8 cellular contexts compared by ENCODE assay signal in the genomic region with DNA sequence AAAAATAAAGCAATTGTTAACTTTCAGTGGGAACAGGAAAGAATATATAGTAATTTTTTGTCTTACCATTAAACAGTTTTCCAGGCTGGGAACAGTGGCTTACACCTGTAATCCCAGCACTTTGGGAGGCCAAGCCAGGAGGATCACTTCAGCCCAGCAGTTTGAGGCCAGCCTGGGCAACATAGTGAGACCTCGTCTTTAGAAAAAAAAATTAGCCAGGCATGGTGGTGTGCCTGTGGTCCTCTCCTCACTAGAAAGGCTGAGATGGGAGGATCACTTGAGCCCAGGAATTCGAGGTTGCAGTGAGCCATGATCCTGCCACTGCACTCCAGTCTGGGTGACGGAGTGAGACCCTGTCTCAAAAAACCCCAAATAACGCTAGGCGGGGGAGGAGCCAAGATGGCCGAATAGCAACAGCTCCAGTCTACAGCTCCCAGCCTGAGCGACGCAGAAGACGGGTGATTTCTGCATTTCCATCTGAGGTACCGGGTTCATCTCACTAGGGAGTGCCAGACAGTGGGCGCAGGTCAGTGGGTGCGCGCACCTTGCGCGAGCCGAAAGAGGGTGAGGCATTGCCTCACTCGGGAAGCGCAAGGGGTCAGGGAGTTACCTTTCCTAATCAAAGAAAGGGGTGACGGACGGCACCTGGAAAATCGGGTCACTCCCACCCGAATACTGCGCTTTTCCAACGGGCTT. TPM values are rescaled to one million over a fixed set of nuclear protein-coding genes. Genes with fewer than 3 reads are reported as not detected.
DNase-seq lines count a peak whose midpoint lies in the region; TF ChIP-seq lines count a peak whose summit lies in the region.
"Not testable (repeated sequence)": the region's sequence is repeated elsewhere in the genome, so short reads cannot be mapped to it uniquely, and the experiment has no call there.

No MANE protein-coding gene starts in this region.

- DNase-seq in CD8-positive, alpha-beta memory T cell = peak in 1 of 5 donors; percentile 4
- DNase-seq in RWPE1 (ENCODE audit: low spot score); type B pancreatic cell (ENCODE audit: extremely low spot score, unreplicated experiment): not testable (repeated sequence)

- H3K27ac Mint-ChIP-seq in CD8-positive, alpha-beta memory T cell = peak overlapping the region; percentile 54 to 89 (median 82)
- H3K27ac Mint-ChIP-seq in activated naive CD8-positive, alpha-beta T cell; type B pancreatic cell: not testable (repeated sequence)
- H3K27ac Mint-ChIP-seq in nephron = peak overlapping the region in 1 of 3 experiments; percentile 33

- H3K4me3 ChIP-seq in CD8-positive, alpha-beta memory T cell (ENCODE audit: low read length) = not testable (repeated sequence)
- H3K4me3 ChIP-seq in HUES64 (ENCODE audit: low read length) (peak overlapping the region; percentile 42), esophagus (ENCODE audit: low read depth in 1 of 2, low read length in 2 of 2) (peak overlapping the region; percentile 22 to 24), iPS-18c (ENCODE audit: insufficient read depth, low read depth, low read length) (peak overlapping the region; percentile 34)

- not testable (repeated sequence) for TF ChIP-seq CTCF in RWPE1 (conservative IDR thresholded peaks at IDR 0.05; ENCODE audit: low read depth); nephron (IDR thresholded peaks at IDR 0.05; ENCODE audit: unreplicated experiment in 3 of 3); type B pancreatic cell (conservative IDR thresholded peaks at IDR 0.05)

- H3K27ac ChIP-seq in CD8-positive, alpha-beta memory T cell (ENCODE audit: low read depth, low read length); HUES64 (ENCODE audit: low read depth, low read length): not testable (repeated sequence)
- H3K27ac ChIP-seq in RWPE1 (peak overlapping the region; percentile 94), esophagus (ENCODE audit: low read depth in 2 of 2, low read length in 1 of 2) (peak overlapping the region in 1 of 2 donors; percentile 55)

- not testable (repeated sequence) for H3K9me3 Mint-ChIP-seq in CD8-positive, alpha-beta memory T cell; activated naive CD8-positive, alpha-beta T cell (ENCODE audit: low read depth); nephron; type B pancreatic cell

- peak overlapping the region; percentile 63 for H3K9ac ChIP-seq in HUES64 (ENCODE audit: low read depth, low read length)

- peaks cover 23 to 38% (median 32%) of the 10 kb centered on the region in 3 donors for H3K4me1 Mint-ChIP-seq in CD8-positive, alpha-beta memory T cell
- peaks cover 22% of the 10 kb centered on the region for H3K4me1 Mint-ChIP-seq in activated naive CD8-positive, alpha-beta T cell (ENCODE audit: low read depth)
- H3K4me1 Mint-ChIP-seq in nephron; type B pancreatic cell (ENCODE audit: unreplicated experiment): not testable (repeated sequence)

- 33% methylated on average over 24 of the region's 24 CpGs for WGBS in HUES64
- WGBS in esophagus, 2 donors = 57 to 61% methylated on average over 23 to 24 of the region's 24 CpGs

- POLR2A ChIA-PET in CD8-positive, alpha-beta memory T cell (lab: Charles Lee); RWPE1 (lab: Yijun Ruan, JAX; ENCODE audit: low non-redundant PET): not testable (repeated sequence)

- peaks cover 8 to 28% (median 14%) of the 10 kb centered on the region in 3 donors for H3K36me3 Mint-ChIP-seq in CD8-positive, alpha-beta memory T cell
- peaks cover 13% of the 10 kb centered on the region for H3K36me3 Mint-ChIP-seq in activated naive CD8-positive, alpha-beta T cell
- H3K36me3 Mint-ChIP-seq in nephron (ENCODE audit: low read depth) (peaks cover 35% of the 10 kb centered on the region), type B pancreatic cell (peaks cover 16% of the 10 kb centered on the region)

- CTCF ChIA-PET in CD8-positive, alpha-beta memory T cell (lab: Charles Lee) = interaction anchor here (0.7 kb wide), 1 partner anchor 249 kb away, joined by 3 read pairs; no protein-coding TSS in a partner anchor
- CTCF ChIA-PET in RWPE1 (lab: Yijun Ruan, JAX) = interaction anchor here (0.6 kb wide), 1 partner anchor 515 kb away, joined by 3 read pairs; no protein-coding TSS in a partner anchor

- H3K27me3 Mint-ChIP-seq in CD8-positive, alpha-beta memory T cell; activated naive CD8-positive, alpha-beta T cell; nephron (ENCODE audit: low read depth); type B pancreatic cell: not testable (repeated sequence)

- H3K4me3 Mint-ChIP-seq in CD8-positive, alpha-beta memory T cell = peak overlapping the region; percentile 51 to 76 (median 66)
- peak overlapping the region; percentile 60 for H3K4me3 Mint-ChIP-seq in activated naive CD8-positive, alpha-beta T cell
- H3K4me3 Mint-ChIP-seq in nephron (peak overlapping the region; percentile 21 to 76 (median 63)), type B pancreatic cell (peak overlapping the region; percentile 72)

- H3K27me3 ChIP-seq in CD8-positive, alpha-beta memory T cell (ENCODE audit: insufficient read depth, low read length, poor library complexity, severe bottlenecking); HUES64 (ENCODE audit: insufficient read depth, low read length); esophagus (ENCODE audit: control insufficient read depth in 1 of 2, insufficient read depth in 2 of 2, low read length in 2 of 2): not testable (repeated sequence)

- not testable (repeated sequence) for H3K36me3 ChIP-seq in CD8-positive, alpha-beta memory T cell (ENCODE audit: insufficient read depth, low read length); HUES64 (ENCODE audit: insufficient read depth, low read length); esophagus (ENCODE audit: control insufficient read depth in 2 of 2, insufficient read depth in 2 of 2, low read length in 1 of 2)

- H3K9me3 ChIP-seq in CD8-positive, alpha-beta memory T cell (ENCODE audit: low read length); HUES64 (ENCODE audit: insufficient read depth, low read depth, low read length); esophagus (ENCODE audit: control insufficient read depth in 2 of 2, insufficient read depth in 1 of 2, low read depth in 1 of 2, low read length in 1 of 2); iPS-18c (ENCODE audit: control insufficient read depth, insufficient read depth, low read length): not testable (repeated sequence)

- not testable (repeated sequence) for H3K4me1 ChIP-seq in CD8-positive, alpha-beta memory T cell (ENCODE audit: insufficient read depth, low read length); HUES64 (ENCODE audit: insufficient read depth, low read length); esophagus (ENCODE audit: control insufficient read depth in 2 of 2, insufficient read depth in 2 of 2, low read length in 1 of 2)

RNA-seq across cellular contexts. Expression of gene MRPS31, which starts 36.3 kb away (rescaled TPM):
- 10 to 100 TPM; 36.7 to 38.6 TPM for total RNA-seq in CD8-positive, alpha-beta memory T cell
- 44.2 TPM for polyA plus RNA-seq in CD8-positive, alpha-beta memory T cell
- polyA plus RNA-seq in HUES64 (2013, experiment 1 of 2) = 28.4 TPM
- polyA plus RNA-seq in HUES64 (2013, experiment 2 of 2) = 33.8 TPM
- 10 to 100 TPM; 18.6 to 33.4 TPM for polyA plus RNA-seq in esophagus
- 26.7 and 33.6 TPM in 2 replicates for total RNA-seq in type B pancreatic cell (ENCODE audit: low replicate concordance)

RNA-seq across cellular contexts. Expression of gene SLC25A15, which starts 54.7 kb away (rescaled TPM):
- 10 to 100 TPM; 23.9 to 24.3 TPM for total RNA-seq in CD8-positive, alpha-beta memory T cell
- 7.3 TPM for polyA plus RNA-seq in CD8-positive, alpha-beta memory T cell
- polyA plus RNA-seq in HUES64 (2013, experiment 1 of 2) = 15.7 TPM
- polyA plus RNA-seq in HUES64 (2013, experiment 2 of 2) = 18.4 TPM
- 1 to 10 TPM in 1 of 2 donors, under 1 TPM in 1; 0.55 to 3.7 TPM for polyA plus RNA-seq in esophagus
- total RNA-seq in type B pancreatic cell (ENCODE audit: low replicate concordance) = 12.2 and 18.6 TPM in 2 replicates
